Comparison of ENCODE assay signal across 21 cellular contexts in genomic region chr22:46471901-46472721, GRCh38.
DNase-seq lines count a peak whose midpoint lies in the region; ATAC-seq, FAIRE-seq and TF ChIP-seq lines count a peak whose summit lies in the region.
"Had no signal": no experiment of that assay in that cellular context is flagged by ENCODE, and none has a peak within 500 bp of the region (broad histone marks: within the 10 kb centered on the region; RNA-seq: fewer than 3 reads in every experiment).

No MANE protein-coding gene starts in this region.

- WGBS in mesenchymal stem cell: 82% methylated on average over 33 of the region's 33 CpGs
- 76 to 87% methylated on average over 33 of the region's 33 CpGs for WGBS in pancreas, 2 donors

- no peak overlapping the region for H4K91ac ChIP-seq in mesenchymal stem cell (ENCODE audit: low read length)

- no peak overlapping the region for H3K18ac ChIP-seq in mesenchymal stem cell (ENCODE audit: low read depth in 1 of 2, low read length in 2 of 2)

- H2BK5ac ChIP-seq in mesenchymal stem cell (ENCODE audit: low read depth, low read length, poor library complexity, severe bottlenecking): no peak overlapping the region

- H2BK12ac ChIP-seq in mesenchymal stem cell (ENCODE audit: low read length in 2 of 2): no peak overlapping the region

- ATAC-seq in pancreas (no peak), GM19328 (IDR thresholded peaks at IDR 0.05; ENCODE audit: unreplicated experiment) (no peak)
- ATAC-seq: CD8-positive, alpha-beta T cell; sciatic nerve had no signal

- intact Hi-C loops in pancreas (cut with DNase I): no loop called here

- peak overlapping the region; percentile 23 for H2AK5ac ChIP-seq in mesenchymal stem cell (ENCODE audit: low read length, severe bottlenecking)

- TF ChIP-seq CTCF in pancreas (IDR thresholded peaks at IDR 0.05): no peak

- no peak overlapping the region for H2BK120ac ChIP-seq in mesenchymal stem cell (ENCODE audit: low read depth, low read length)

- H2AFZ ChIP-seq in mesenchymal stem cell (ENCODE audit: low read depth, low read length): no peak overlapping the region

- no peak for FAIRE-seq in pancreas (lab: Jason Lieb, UNC)
- FAIRE-seq: kidney had no signal

- H3K27ac ChIP-seq in mesenchymal stem cell (ENCODE audit: low read length, poor library complexity, severe bottlenecking) (no peak overlapping the region), pancreas (no peak overlapping the region)
- H3K27ac ChIP-seq: neutrophil, SK-N-MC, vagina had no signal

- no peak overlapping the region for H4K8ac ChIP-seq in mesenchymal stem cell (ENCODE audit: low read length)

- no peak overlapping the region for H3K23ac ChIP-seq in mesenchymal stem cell (ENCODE audit: low read length in 2 of 2)

- H3K9ac ChIP-seq in mesenchymal stem cell (ENCODE audit: low read length): no peak overlapping the region

- H3K27me3 ChIP-seq in mesenchymal stem cell (ENCODE audit: control insufficient read depth in 1 of 2, insufficient read depth in 1 of 2, low read length in 2 of 2): peaks cover 0 to 63% of the 10 kb centered on the region in 2 experiments
- H3K27me3 ChIP-seq in pancreas: no peaks in the 10 kb centered on the region
- H3K27me3 ChIP-seq: vagina had no signal

- H3K9me3 ChIP-seq in mesenchymal stem cell (ENCODE audit: control insufficient read depth, low read length) (peaks cover 9% of the 10 kb centered on the region), pancreas (no peaks in the 10 kb centered on the region)
- H3K9me3 ChIP-seq: neutrophil, vagina had no signal

- H2BK15ac ChIP-seq in mesenchymal stem cell (ENCODE audit: low read depth, poor library complexity, severe bottlenecking): no peak overlapping the region

- H3K79me1 ChIP-seq in mesenchymal stem cell (replicated peaks; ENCODE audit: low read length, poor library complexity, severe bottlenecking): peaks cover 19% of the 10 kb centered on the region

- H3K4me1 ChIP-seq in mesenchymal stem cell (ENCODE audit: control insufficient read depth, insufficient read depth, low read depth, low read length) (peaks cover 12% of the 10 kb centered on the region), pancreas (no peaks in the 10 kb centered on the region)

- no peak overlapping the region for H3K14ac ChIP-seq in mesenchymal stem cell (ENCODE audit: low read length in 2 of 2)

- H3K4me3 ChIP-seq in mesenchymal stem cell (ENCODE audit: insufficient read depth in 1 of 2, low read depth in 1 of 2, low read length in 2 of 2) (no peak overlapping the region), pancreas (no peak overlapping the region)
- H3K4me3 ChIP-seq: SK-N-MC, vagina had no signal

- H3K4me2 ChIP-seq in mesenchymal stem cell (ENCODE audit: low read length, poor library complexity, severe bottlenecking): no peak overlapping the region

- DNase-seq in COLO668 (lab: John Stamatoyannopoulos, UW; ENCODE audit: unreplicated experiment) (peak; percentile 58), HPDE6-E6E7 (ENCODE audit: extremely low spot score) (peak; percentile 50), astrocyte of the hippocampus (ENCODE audit: low read depth, low spot score) (peak; percentile 84), mesenchymal stem cell (no peak), pancreas (no peak), HT-29 (ENCODE audit: low spot score) (no peak), DMS79 treated with DMSO at 0.1 percent for 48 hours (lab: John Stamatoyannopoulos, UW) (no peak)
- DNase-seq: activated CD4-positive, alpha-beta T cell treated with anti-CD3 and anti-CD28 coated beads, Interleukin-2, amount 50 U/mL, for 48 hours; activated naive CD8-positive, alpha-beta T cell treated with anti-CD3 and anti-CD28 coated beads, Interleukin-2, amount 10 ng/mL, durations not matched to agents 7 days and 5 days; activated T-cell treated with anti-CD3 and anti-CD28 coated beads, Interleukin-2, amount 50 U/mL, for 1 hour; CD8-positive, alpha-beta T cell; KG1; kidney; NCI-H1092 treated with DMSO at 0.1 percent for 48 hours; NCI-H2107; NCI-H69 had no signal

- no peak overlapping the region for H3K4ac ChIP-seq in mesenchymal stem cell (ENCODE audit: low read depth in 1 of 2, low read length in 2 of 2)

- H3K36me3 ChIP-seq in mesenchymal stem cell (ENCODE audit: control insufficient read depth in 1 of 2, insufficient read depth in 2 of 2, low read depth in 1 of 2, low read length in 2 of 2) (peaks cover 0 to 14% of the 10 kb centered on the region in 2 experiments), pancreas (no peaks in the 10 kb centered on the region)
- H3K36me3 ChIP-seq: neutrophil, vagina had no signal

Comparison
In these comparisons a context has a peak if more than half of its experiments do, and no peak if none do; other contexts are left out.
1. DNase-seq: peak in COLO668 (single experiment), HPDE6-E6E7 (single experiment) and astrocyte of the hippocampus (single experiment); none in mesenchymal stem cell (single experiment), pancreas (0 of 6), HT-29 (single experiment) and DMS79 treated with DMSO at 0.1 percent for 48 hours (single experiment).